Comparison of ENCODE assay signal across 15 cellular contexts in the genomic region with DNA sequence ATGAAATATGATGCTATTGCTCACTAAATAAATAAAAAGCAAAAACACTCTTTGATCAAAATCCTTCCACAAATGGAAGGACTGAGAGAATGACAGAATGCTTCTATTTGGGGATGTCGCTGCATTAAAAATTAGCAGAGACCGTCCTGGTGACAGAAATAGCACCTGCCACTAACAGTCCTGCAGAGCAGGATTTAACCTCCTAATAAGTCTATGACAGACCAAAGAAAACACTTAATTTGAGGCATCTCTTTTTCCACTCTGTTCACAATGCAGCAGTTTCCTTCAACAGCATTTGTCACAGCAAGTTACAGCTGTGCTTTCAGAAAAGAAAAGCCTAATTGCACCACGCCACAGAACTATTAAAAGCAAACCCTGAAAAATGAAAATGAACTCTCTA.
DNase-seq lines count a peak whose midpoint lies in the region; ATAC-seq and TF ChIP-seq lines count a peak whose summit lies in the region.
"Had no signal": no experiment of that assay in that cellular context is flagged by ENCODE, and none has a peak within 500 bp of the region (broad histone marks: within the 10 kb centered on the region; RNA-seq: fewer than 3 reads in every experiment).

No MANE protein-coding gene starts in this region.

- H3K4me3 ChIP-seq in skeletal muscle tissue (ENCODE audit: low read length in 3 of 3), result peak overlapping the region in 2 of 3 donors; percentile 44 to 61
- H3K4me3 ChIP-seq in upper lobe of right lung, result no peak overlapping the region
- H3K4me3 ChIP-seq: GM23338 had no signal

- no peaks in the 10 kb centered on the region for H3K27me3 ChIP-seq in skeletal muscle tissue (ENCODE audit: control insufficient read depth in 3 of 3, insufficient read depth in 3 of 3, low read length in 3 of 3)
- H3K27me3 ChIP-seq in upper lobe of right lung, result no peaks in the 10 kb centered on the region

- intact Hi-C loops in upper lobe of right lung (cut with DNase I), result no loop called here

- no peaks in the 10 kb centered on the region for H3K36me3 Mint-ChIP-seq in activated T-cell treated with anti-CD3 and anti-CD28 coated beads, Interleukin-2, amount 50 U/mL, for 24 hours (ENCODE audit: low read depth)
- H3K36me3 Mint-ChIP-seq: memory B cell had no signal

- H3K4me1 Mint-ChIP-seq in activated T-cell treated with anti-CD3 and anti-CD28 coated beads, Interleukin-2, amount 50 U/mL, for 24 hours (ENCODE audit: low read depth), result no peaks in the 10 kb centered on the region
- H3K4me1 Mint-ChIP-seq: memory B cell had no signal

- peak; percentile 68 for ATAC-seq in HG02885 (IDR thresholded peaks at IDR 0.05; ENCODE audit: poor library complexity, unreplicated experiment)
- no peak for ATAC-seq in upper lobe of right lung

- H3K9me3 ChIP-seq in skeletal muscle tissue (ENCODE audit: control insufficient read depth in 3 of 3, low read length in 3 of 3), result no peaks in the 10 kb centered on the region
- no peaks in the 10 kb centered on the region for H3K9me3 ChIP-seq in upper lobe of right lung

- no peaks in the 10 kb centered on the region for H3K27me3 Mint-ChIP-seq in activated T-cell treated with anti-CD3 and anti-CD28 coated beads, Interleukin-2, amount 50 U/mL, for 24 hours
- H3K27me3 Mint-ChIP-seq: memory B cell had no signal

- TF ChIP-seq CTCF in GM10266 (IDR thresholded peaks at IDR 0.05; ENCODE audit: control insufficient read depth, insufficient read depth, low read depth, missing control alignments) (no peak), upper lobe of right lung (IDR thresholded peaks at IDR 0.05) (no peak)

- H3K9me3 Mint-ChIP-seq in activated T-cell treated with anti-CD3 and anti-CD28 coated beads, Interleukin-2, amount 50 U/mL, for 24 hours, result no peaks in the 10 kb centered on the region
- H3K9me3 Mint-ChIP-seq: GM23338, memory B cell had no signal

- H3K4me3 Mint-ChIP-seq in activated T-cell treated with anti-CD3 and anti-CD28 coated beads, Interleukin-2, amount 50 U/mL, for 24 hours, result no peak overlapping the region
- H3K4me3 Mint-ChIP-seq: GM23338, memory B cell had no signal

- H3K36me3 ChIP-seq in skeletal muscle tissue (ENCODE audit: control insufficient read depth in 3 of 3, insufficient read depth in 3 of 3, low read length in 3 of 3) (no peaks in the 10 kb centered on the region), upper lobe of right lung (no peaks in the 10 kb centered on the region)

- DNase-seq in DMS53 (lab: John Stamatoyannopoulos, UW) (peak; percentile 14), DMS53 treated with DMSO at 0.1 percent for 48 hours (lab: John Stamatoyannopoulos, UW; ENCODE audit: unreplicated experiment) (no peak), cerebellum (ENCODE audit: low spot score) (peak; percentile 35), GM10266 (ENCODE audit: extremely low spot score) (no peak), upper lobe of right lung (no peak)
- DNase-seq in activated T-cell treated with anti-CD3 and anti-CD28 coated beads, Interleukin-2, amount 50 U/mL, for 24 hours, result no peak
- DNase-seq: 8988T, COR-L47, Karpas-422, SHP77 treated with DMSO at 0.1 percent for 48 hours had no signal

- H3K4me1 ChIP-seq in skeletal muscle tissue (ENCODE audit: control insufficient read depth in 3 of 3, insufficient read depth in 3 of 3, low read length in 3 of 3), result peaks cover 2 to 11% (median 3%) of the 10 kb centered on the region in 3 donors
- H3K4me1 ChIP-seq in upper lobe of right lung, result no peaks in the 10 kb centered on the region
- H3K4me1 ChIP-seq: parathyroid adenoma had no signal

- H3K27ac Mint-ChIP-seq in activated T-cell treated with anti-CD3 and anti-CD28 coated beads, Interleukin-2, amount 50 U/mL, for 24 hours, result no peak overlapping the region
- H3K27ac Mint-ChIP-seq: GM23338, memory B cell had no signal

- H3K27ac ChIP-seq in skeletal muscle tissue (ENCODE audit: low read depth, low read length), result peak overlapping the region; percentile 64
- H3K27ac ChIP-seq in upper lobe of right lung, result no peak overlapping the region
- H3K27ac ChIP-seq: parathyroid adenoma had no signal

- peak overlapping the region; percentile 37 to 60 (median 58) for H3K9ac ChIP-seq in skeletal muscle tissue (ENCODE audit: low read depth in 1 of 3, low read length in 3 of 3)
- H3K9ac ChIP-seq: parathyroid adenoma had no signal

Comparison
In these comparisons a context has a peak if more than half of its experiments do, and no peak if none do; other contexts are left out.
1. DNase-seq: peak in DMS53 (single experiment) and cerebellum (single experiment); none in DMS53 treated with DMSO at 0.1 percent for 48 hours (single experiment), activated T-cell treated with anti-CD3 and anti-CD28 coated beads, Interleukin-2, amount 50 U/mL, for 24 hours (single experiment), GM10266 (single experiment) and upper lobe of right lung (single experiment).